ENCODE assay signal across 28 cellular contexts in genomic region chr2:192729369-192729768, GRCh38.
"Had no signal": no experiment of that assay in that cellular context is flagged by ENCODE, and none has a peak within 500 bp of the region (broad histone marks: within the 10 kb centered on the region; RNA-seq: fewer than 3 reads in every experiment).

No MANE protein-coding gene starts in this region.

- H3K27ac Mint-ChIP-seq: activated CD4-positive, alpha-beta memory T cell treated with anti-CD3 and anti-CD28 coated beads for 36 hours; activated CD4-positive, alpha-beta T cell treated with anti-CD3 and anti-CD28 coated beads for 36 hours; activated CD4-positive, alpha-beta T cell treated with anti-CD3 and anti-CD28 coated beads, Interleukin-2, amount 10 ng/mL, durations not matched to agents 24 days and 14 days; activated CD8-positive, alpha-beta memory T cell treated with anti-CD3 and anti-CD28 coated beads, Interleukin-2, amount 10 ng/mL, durations not matched to agents 7 days and 5 days; activated CD8-positive, alpha-beta T cell treated with anti-CD3 and anti-CD28 coated beads, Interleukin-2, amount 10 ng/mL, durations not matched to agents 7 days and 5 days; activated naive CD4-positive, alpha-beta T cell treated with anti-CD3 and anti-CD28 coated beads for 36 hours; activated naive CD8-positive, alpha-beta T cell; activated T-helper 1 cell treated with anti-CD3 and anti-CD28 coated beads, Interleukin-12 subunit alpha, Interleukin-12 subunit beta, Interleukin-2, Interleukin-4 antibody, amounts not matched to agents 30 ng/mL and 10 ng/mL and 1 ng/mL, durations not matched to agents 14 hours and 24 hours and 36 hours; activated T-helper 2 cell treated with anti-CD3 and anti-CD28 coated beads, Interferon-gamma antibody, Interleukin-2, Interleukin-4, amounts not matched to agents 10 μg/mL and 5 μg/mL and 100 μg/mL, durations not matched to agents 14 hours and 24 hours and 36 hours; dendritic cell treated with granulocyte-macrophage colony-stimulating factor and Interleukin-4, amounts not matched to agents 40 ng/mL and 50 ng/mL, for 4 days had no signal

- H3K4me1 Mint-ChIP-seq: activated CD4-positive, alpha-beta T cell treated with anti-CD3 and anti-CD28 coated beads for 36 hours; activated CD4-positive, alpha-beta T cell treated with anti-CD3 and anti-CD28 coated beads, Interleukin-2, amount 10 ng/mL, durations not matched to agents 24 days and 14 days; activated CD8-positive, alpha-beta memory T cell treated with anti-CD3 and anti-CD28 coated beads, Interleukin-2, amount 10 ng/mL, durations not matched to agents 7 days and 5 days; central memory CD8-positive, alpha-beta T cell had no signal

- ATAC-seq: activated CD4-positive, alpha-beta T cell treated with anti-CD3 and anti-CD28 coated beads for 36 hours; activated CD8-positive, alpha-beta memory T cell treated with anti-CD3 and anti-CD28 coated beads, Interleukin-2, amount 10 ng/mL, durations not matched to agents 7 days and 5 days; activated CD8-positive, alpha-beta T cell treated with anti-CD3 and anti-CD28 coated beads, Interleukin-2, amount 10 ng/mL, durations not matched to agents 7 days and 5 days; esophagus mucosa; heart left ventricle had no signal

- H3K4me1 ChIP-seq: heart left ventricle had no signal

- H3K4me3 Mint-ChIP-seq: activated CD4-positive, alpha-beta memory T cell treated with anti-CD3 and anti-CD28 coated beads for 36 hours; activated CD4-positive, alpha-beta T cell treated with anti-CD3 and anti-CD28 coated beads for 36 hours; activated CD4-positive, alpha-beta T cell treated with anti-CD3 and anti-CD28 coated beads, Interleukin-2, amount 10 ng/mL, durations not matched to agents 24 days and 14 days; activated CD8-positive, alpha-beta memory T cell treated with anti-CD3 and anti-CD28 coated beads, Interleukin-2, amount 10 ng/mL, durations not matched to agents 7 days and 5 days; activated CD8-positive, alpha-beta T cell treated with anti-CD3 and anti-CD28 coated beads, Interleukin-2, amount 10 ng/mL, durations not matched to agents 7 days and 5 days; activated naive CD4-positive, alpha-beta T cell treated with anti-CD3 and anti-CD28 coated beads for 36 hours; activated naive CD8-positive, alpha-beta T cell; activated T-helper 1 cell treated with anti-CD3 and anti-CD28 coated beads, Interleukin-12 subunit alpha, Interleukin-12 subunit beta, Interleukin-2, Interleukin-4 antibody, amounts not matched to agents 30 ng/mL and 10 ng/mL and 1 ng/mL, durations not matched to agents 14 hours and 24 hours and 36 hours; central memory CD8-positive, alpha-beta T cell; dendritic cell treated with granulocyte-macrophage colony-stimulating factor and Interleukin-4, amounts not matched to agents 40 ng/mL and 50 ng/mL, for 4 days; endodermal cell had no signal

- H3K36me3 Mint-ChIP-seq: activated CD4-positive, alpha-beta memory T cell treated with anti-CD3 and anti-CD28 coated beads for 36 hours; activated CD8-positive, alpha-beta memory T cell treated with anti-CD3 and anti-CD28 coated beads, Interleukin-2, amount 10 ng/mL, durations not matched to agents 7 days and 5 days; activated naive CD8-positive, alpha-beta T cell had no signal

- DNase-seq: activated CD4-positive, alpha-beta memory T cell treated with anti-CD3 and anti-CD28 coated beads for 36 hours; activated CD4-positive, alpha-beta T cell treated with anti-CD3 and anti-CD28 coated beads for 36 hours; activated CD4-positive, alpha-beta T cell treated with anti-CD3 and anti-CD28 coated beads, Interleukin-2, amount 10 ng/mL, durations not matched to agents 24 days and 14 days; activated CD4-positive, CD25-positive, alpha-beta regulatory T cell; activated CD4-positive, CD25-positive, alpha-beta regulatory T cell treated with anti-CD3 and anti-CD28 coated beads, Interleukin-2, amount 50 U/mL, for 72 hours; activated CD8-positive, alpha-beta memory T cell treated with anti-CD3 and anti-CD28 coated beads, Interleukin-2, amount 10 ng/mL, durations not matched to agents 7 days and 5 days; activated CD8-positive, alpha-beta memory T cell treated with anti-CD3 and anti-CD28 coated beads, Interleukin-2, amount 50 U/mL, for 4 hours; activated CD8-positive, alpha-beta T cell treated with anti-CD3 and anti-CD28 coated beads, Interleukin-2, amount 10 ng/mL, durations not matched to agents 7 days and 5 days; activated effector memory CD4-positive, alpha-beta T cell treated with anti-CD3 and anti-CD28 coated beads, Interleukin-2, amount 50 U/mL, for 16 hours; activated naive CD4-positive, alpha-beta T cell treated with anti-CD3 and anti-CD28 coated beads for 36 hours; activated T-cell treated with anti-CD3 and anti-CD28 coated beads, Interleukin-2, amount 50 U/mL, for 1 hour; activated T-cell treated with anti-CD3 and anti-CD28 coated beads, Interleukin-2, amount 50 U/mL, for 48 hours; amniotic stem cell; anterior cingulate cortex; brain microvascular endothelial cell; dorsolateral prefrontal cortex; effector memory CD4-positive, alpha-beta T cell; endodermal cell; foreskin fibroblast; heart left ventricle; T-helper 2 cell had no signal

- H3K36me3 ChIP-seq: brain microvascular endothelial cell, heart left ventricle had no signal

- H3K4me3 ChIP-seq: coronary artery, dorsolateral prefrontal cortex, heart left ventricle had no signal

- H3K27ac ChIP-seq: brain microvascular endothelial cell, coronary artery, dorsolateral prefrontal cortex, heart left ventricle had no signal

- H3K27me3 Mint-ChIP-seq: activated CD4-positive, alpha-beta memory T cell treated with anti-CD3 and anti-CD28 coated beads for 36 hours; activated CD4-positive, alpha-beta T cell treated with anti-CD3 and anti-CD28 coated beads for 36 hours; activated CD4-positive, alpha-beta T cell treated with anti-CD3 and anti-CD28 coated beads, Interleukin-2, amount 10 ng/mL, durations not matched to agents 24 days and 14 days; activated CD8-positive, alpha-beta memory T cell treated with anti-CD3 and anti-CD28 coated beads, Interleukin-2, amount 10 ng/mL, durations not matched to agents 7 days and 5 days; activated naive CD8-positive, alpha-beta T cell; central memory CD8-positive, alpha-beta T cell; dendritic cell treated with granulocyte-macrophage colony-stimulating factor and Interleukin-4, amounts not matched to agents 40 ng/mL and 50 ng/mL, for 4 days had no signal

- H3K27me3 ChIP-seq: brain microvascular endothelial cell, dorsolateral prefrontal cortex, heart left ventricle had no signal

- H3K9me3 ChIP-seq: heart left ventricle had no signal

- H3K9me3 Mint-ChIP-seq: activated CD4-positive, alpha-beta memory T cell treated with anti-CD3 and anti-CD28 coated beads for 36 hours; activated CD4-positive, alpha-beta T cell treated with anti-CD3 and anti-CD28 coated beads, Interleukin-2, amount 10 ng/mL, durations not matched to agents 24 days and 14 days; activated naive CD4-positive, alpha-beta T cell treated with anti-CD3 and anti-CD28 coated beads for 36 hours; activated T-helper 1 cell treated with anti-CD3 and anti-CD28 coated beads, Interleukin-12 subunit alpha, Interleukin-12 subunit beta, Interleukin-2, Interleukin-4 antibody, amounts not matched to agents 30 ng/mL and 10 ng/mL and 1 ng/mL, durations not matched to agents 14 hours and 24 hours and 36 hours; activated T-helper 2 cell treated with anti-CD3 and anti-CD28 coated beads, Interferon-gamma antibody, Interleukin-2, Interleukin-4, amounts not matched to agents 10 μg/mL and 5 μg/mL and 100 μg/mL, durations not matched to agents 14 hours and 24 hours and 36 hours; endodermal cell had no signal
